Comparison of ENCODE assay signal across 1 cellular context in the genomic region with DNA sequence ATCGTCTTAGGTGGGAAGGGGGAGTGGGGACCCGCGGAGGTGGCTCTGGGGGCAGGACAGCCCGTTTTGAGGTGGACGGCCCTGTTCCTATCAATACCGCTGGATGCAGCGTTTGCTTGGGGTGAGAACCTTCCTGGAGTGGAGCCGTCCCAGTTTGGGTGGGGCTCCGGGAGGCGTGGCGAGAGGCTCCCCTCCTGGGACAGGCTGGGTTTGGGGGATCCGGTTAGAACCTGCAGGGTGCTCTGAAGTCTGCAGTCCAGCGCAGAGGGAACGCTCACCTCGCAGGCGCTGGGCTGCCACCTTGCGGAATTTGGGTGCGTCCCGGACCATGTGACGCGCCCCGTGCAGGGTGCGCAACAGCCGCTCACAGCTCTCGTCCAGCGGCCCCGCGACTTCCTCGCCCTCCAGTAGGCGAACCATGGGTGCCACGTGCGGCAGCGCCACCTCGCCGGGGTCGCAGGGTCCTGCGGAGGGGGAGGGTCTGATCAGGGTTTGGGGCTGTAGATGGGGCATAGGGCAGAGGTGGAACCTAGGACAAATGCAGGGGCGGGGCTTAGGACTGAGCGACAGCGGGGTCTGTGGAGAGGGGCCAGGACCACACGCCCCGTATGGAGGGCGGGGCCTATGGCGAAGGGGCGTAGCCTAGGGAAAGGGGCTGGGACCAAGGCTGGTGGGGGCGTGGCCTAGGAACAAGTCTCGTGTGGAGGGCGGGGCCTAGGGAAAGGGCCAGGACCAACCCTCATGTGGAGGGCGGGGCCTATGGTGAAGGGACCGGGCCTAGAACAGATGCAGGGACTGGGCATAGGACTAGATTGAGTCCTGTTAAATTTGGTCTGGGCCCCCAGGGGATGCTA.
TF ChIP-seq lines count a peak whose summit lies in the region.

No MANE protein-coding gene starts in this region.

TF ChIP-seq in K562, 482 proteins besides CTCF, POLR2A, EP300 and RAD21 (continued from another document and continues in another):
- TF ChIP-seq, protein P1, sequence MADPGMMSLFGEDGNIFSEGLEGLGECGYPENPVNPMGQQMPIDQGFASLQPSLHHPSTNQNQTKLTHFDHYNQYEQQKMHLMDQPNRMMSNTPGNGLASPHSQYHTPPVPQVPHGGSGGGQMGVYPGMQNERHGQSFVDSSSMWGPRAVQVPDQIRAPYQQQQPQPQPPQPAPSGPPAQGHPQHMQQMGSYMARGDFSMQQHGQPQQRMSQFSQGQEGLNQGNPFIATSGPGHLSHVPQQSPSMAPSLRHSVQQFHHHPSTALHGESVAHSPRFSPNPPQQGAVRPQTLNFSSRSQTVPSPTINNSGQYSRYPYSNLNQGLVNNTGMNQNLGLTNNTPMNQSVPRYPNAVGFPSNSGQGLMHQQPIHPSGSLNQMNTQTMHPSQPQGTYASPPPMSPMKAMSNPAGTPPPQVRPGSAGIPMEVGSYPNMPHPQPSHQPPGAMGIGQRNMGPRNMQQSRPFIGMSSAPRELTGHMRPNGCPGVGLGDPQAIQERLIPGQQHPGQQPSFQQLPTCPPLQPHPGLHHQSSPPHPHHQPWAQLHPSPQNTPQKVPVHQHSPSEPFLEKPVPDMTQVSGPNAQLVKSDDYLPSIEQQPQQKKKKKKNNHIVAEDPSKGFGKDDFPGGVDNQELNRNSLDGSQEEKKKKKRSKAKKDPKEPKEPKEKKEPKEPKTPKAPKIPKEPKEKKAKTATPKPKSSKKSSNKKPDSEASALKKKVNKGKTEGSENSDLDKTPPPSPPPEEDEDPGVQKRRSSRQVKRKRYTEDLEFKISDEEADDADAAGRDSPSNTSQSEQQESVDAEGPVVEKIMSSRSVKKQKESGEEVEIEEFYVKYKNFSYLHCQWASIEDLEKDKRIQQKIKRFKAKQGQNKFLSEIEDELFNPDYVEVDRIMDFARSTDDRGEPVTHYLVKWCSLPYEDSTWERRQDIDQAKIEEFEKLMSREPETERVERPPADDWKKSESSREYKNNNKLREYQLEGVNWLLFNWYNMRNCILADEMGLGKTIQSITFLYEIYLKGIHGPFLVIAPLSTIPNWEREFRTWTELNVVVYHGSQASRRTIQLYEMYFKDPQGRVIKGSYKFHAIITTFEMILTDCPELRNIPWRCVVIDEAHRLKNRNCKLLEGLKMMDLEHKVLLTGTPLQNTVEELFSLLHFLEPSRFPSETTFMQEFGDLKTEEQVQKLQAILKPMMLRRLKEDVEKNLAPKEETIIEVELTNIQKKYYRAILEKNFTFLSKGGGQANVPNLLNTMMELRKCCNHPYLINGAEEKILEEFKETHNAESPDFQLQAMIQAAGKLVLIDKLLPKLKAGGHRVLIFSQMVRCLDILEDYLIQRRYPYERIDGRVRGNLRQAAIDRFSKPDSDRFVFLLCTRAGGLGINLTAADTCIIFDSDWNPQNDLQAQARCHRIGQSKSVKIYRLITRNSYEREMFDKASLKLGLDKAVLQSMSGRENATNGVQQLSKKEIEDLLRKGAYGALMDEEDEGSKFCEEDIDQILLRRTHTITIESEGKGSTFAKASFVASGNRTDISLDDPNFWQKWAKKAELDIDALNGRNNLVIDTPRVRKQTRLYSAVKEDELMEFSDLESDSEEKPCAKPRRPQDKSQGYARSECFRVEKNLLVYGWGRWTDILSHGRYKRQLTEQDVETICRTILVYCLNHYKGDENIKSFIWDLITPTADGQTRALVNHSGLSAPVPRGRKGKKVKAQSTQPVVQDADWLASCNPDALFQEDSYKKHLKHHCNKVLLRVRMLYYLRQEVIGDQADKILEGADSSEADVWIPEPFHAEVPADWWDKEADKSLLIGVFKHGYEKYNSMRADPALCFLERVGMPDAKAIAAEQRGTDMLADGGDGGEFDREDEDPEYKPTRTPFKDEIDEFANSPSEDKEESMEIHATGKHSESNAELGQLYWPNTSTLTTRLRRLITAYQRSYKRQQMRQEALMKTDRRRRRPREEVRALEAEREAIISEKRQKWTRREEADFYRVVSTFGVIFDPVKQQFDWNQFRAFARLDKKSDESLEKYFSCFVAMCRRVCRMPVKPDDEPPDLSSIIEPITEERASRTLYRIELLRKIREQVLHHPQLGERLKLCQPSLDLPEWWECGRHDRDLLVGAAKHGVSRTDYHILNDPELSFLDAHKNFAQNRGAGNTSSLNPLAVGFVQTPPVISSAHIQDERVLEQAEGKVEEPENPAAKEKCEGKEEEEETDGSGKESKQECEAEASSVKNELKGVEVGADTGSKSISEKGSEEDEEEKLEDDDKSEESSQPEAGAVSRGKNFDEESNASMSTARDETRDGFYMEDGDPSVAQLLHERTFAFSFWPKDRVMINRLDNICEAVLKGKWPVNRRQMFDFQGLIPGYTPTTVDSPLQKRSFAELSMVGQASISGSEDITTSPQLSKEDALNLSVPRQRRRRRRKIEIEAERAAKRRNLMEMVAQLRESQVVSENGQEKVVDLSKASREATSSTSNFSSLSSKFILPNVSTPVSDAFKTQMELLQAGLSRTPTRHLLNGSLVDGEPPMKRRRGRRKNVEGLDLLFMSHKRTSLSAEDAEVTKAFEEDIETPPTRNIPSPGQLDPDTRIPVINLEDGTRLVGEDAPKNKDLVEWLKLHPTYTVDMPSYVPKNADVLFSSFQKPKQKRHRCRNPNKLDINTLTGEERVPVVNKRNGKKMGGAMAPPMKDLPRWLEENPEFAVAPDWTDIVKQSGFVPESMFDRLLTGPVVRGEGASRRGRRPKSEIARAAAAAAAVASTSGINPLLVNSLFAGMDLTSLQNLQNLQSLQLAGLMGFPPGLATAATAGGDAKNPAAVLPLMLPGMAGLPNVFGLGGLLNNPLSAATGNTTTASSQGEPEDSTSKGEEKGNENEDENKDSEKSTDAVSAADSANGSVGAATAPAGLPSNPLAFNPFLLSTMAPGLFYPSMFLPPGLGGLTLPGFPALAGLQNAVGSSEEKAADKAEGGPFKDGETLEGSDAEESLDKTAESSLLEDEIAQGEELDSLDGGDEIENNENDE (IDR thresholded peaks at IDR 0.05; ENCODE audit: low read depth, low read length), result no peak
- TF ChIP-seq, protein P2, sequence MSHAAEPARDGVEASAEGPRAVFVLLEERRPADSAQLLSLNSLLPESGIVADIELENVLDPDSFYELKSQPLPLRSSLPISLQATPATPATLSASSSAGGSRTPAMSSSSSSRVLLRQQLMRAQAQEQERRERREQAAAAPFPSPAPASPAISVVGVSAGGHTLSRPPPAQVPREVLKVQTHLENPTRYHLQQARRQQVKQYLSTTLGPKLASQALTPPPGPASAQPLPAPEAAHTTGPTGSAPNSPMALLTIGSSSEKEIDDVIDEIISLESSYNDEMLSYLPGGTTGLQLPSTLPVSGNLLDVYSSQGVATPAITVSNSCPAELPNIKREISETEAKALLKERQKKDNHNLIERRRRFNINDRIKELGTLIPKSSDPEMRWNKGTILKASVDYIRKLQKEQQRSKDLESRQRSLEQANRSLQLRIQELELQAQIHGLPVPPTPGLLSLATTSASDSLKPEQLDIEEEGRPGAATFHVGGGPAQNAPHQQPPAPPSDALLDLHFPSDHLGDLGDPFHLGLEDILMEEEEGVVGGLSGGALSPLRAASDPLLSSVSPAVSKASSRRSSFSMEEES (CRISPR knock-in tag; IDR thresholded peaks at IDR 0.05), result peak; percentile 75
- TF ChIP-seq KAT2B (IDR thresholded peaks at IDR 0.05; ENCODE audit: low read depth, low read length) (no peak), NEUROD1 (IDR thresholded peaks at IDR 0.05; ENCODE audit: borderline replicate concordance, low read depth, low read length, partially characterized antibody) (no peak), ELF2 (CRISPR knock-in tag; IDR thresholded peaks at IDR 0.05) (no peak), YY1 (IDR thresholded peaks at IDR 0.05; ENCODE audit: borderline replicate concordance in 1 of 3, control insufficient read depth in 1 of 3, extremely low read depth in 1 of 3, insufficient read depth in 3 of 3, insufficient read length in 1 of 3, insufficient replicate concordance in 2 of 3, low read depth in 1 of 3, low read length in 2 of 3) (peak in 2 of 3 experiments; percentile 17 to 50), RFX7 (CRISPR knock-in tag; IDR thresholded peaks at IDR 0.05) (no peak), ZBTB17 (CRISPR knock-in tag; IDR thresholded peaks at IDR 0.05) (0 out of 2 replicates have a peak, but pooled peaks have one; percentile 61), ASH1L (IDR thresholded peaks at IDR 0.05; ENCODE audit: borderline replicate concordance, low read depth, partially characterized antibody) (no peak), RCOR1 (IDR thresholded peaks at IDR 0.05; ENCODE audit: borderline replicate concordance in 1 of 2, low read depth in 2 of 2, low read length in 2 of 2) (no peak; a peak in 1 of 4 replicates), NRF1 (conservative IDR thresholded peaks at IDR 0.05 in 1 of 2, IDR thresholded peaks at IDR 0.05 in 1 of 2) (peak; percentile 89 to 91), MTF1 (CRISPR knock-in tag; IDR thresholded peaks at IDR 0.05; ENCODE audit: borderline replicate concordance) (no peak), ZNF175 (CRISPR knock-in tag; IDR thresholded peaks at IDR 0.05; ENCODE audit: low read depth) (0 out of 2 replicates have a peak, but pooled peaks have one; percentile 59)
- TF ChIP-seq, protein P3, sequence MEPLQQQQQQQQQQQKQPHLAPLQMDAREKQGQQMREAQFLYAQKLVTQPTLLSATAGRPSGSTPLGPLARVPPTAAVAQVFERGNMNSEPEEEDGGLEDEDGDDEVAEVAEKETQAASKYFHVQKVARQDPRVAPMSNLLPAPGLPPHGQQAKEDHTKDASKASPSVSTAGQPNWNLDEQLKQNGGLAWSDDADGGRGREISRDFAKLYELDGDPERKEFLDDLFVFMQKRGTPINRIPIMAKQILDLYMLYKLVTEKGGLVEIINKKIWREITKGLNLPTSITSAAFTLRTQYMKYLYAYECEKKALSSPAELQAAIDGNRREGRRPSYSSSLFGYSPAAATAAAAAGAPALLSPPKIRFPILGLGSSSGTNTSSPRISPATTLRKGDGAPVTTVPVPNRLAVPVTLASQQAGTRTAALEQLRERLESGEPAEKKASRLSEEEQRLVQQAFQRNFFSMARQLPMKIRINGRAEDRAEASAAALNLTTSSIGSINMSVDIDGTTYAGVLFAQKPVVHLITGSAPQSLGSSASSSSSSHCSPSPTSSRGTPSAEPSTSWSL (CRISPR knock-in tag; IDR thresholded peaks at IDR 0.05; ENCODE audit: borderline replicate concordance), result no peak
- TF ChIP-seq, protein P4, sequence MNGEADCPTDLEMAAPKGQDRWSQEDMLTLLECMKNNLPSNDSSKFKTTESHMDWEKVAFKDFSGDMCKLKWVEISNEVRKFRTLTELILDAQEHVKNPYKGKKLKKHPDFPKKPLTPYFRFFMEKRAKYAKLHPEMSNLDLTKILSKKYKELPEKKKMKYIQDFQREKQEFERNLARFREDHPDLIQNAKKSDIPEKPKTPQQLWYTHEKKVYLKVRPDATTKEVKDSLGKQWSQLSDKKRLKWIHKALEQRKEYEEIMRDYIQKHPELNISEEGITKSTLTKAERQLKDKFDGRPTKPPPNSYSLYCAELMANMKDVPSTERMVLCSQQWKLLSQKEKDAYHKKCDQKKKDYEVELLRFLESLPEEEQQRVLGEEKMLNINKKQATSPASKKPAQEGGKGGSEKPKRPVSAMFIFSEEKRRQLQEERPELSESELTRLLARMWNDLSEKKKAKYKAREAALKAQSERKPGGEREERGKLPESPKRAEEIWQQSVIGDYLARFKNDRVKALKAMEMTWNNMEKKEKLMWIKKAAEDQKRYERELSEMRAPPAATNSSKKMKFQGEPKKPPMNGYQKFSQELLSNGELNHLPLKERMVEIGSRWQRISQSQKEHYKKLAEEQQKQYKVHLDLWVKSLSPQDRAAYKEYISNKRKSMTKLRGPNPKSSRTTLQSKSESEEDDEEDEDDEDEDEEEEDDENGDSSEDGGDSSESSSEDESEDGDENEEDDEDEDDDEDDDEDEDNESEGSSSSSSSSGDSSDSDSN (IDR thresholded peaks at IDR 0.05; ENCODE audit: borderline replicate concordance in 1 of 2, low read depth in 2 of 2, low read length in 2 of 2), result peak; percentile 74 to 87; a peak in 3 of 4 replicates
- TF ChIP-seq, protein P5, sequence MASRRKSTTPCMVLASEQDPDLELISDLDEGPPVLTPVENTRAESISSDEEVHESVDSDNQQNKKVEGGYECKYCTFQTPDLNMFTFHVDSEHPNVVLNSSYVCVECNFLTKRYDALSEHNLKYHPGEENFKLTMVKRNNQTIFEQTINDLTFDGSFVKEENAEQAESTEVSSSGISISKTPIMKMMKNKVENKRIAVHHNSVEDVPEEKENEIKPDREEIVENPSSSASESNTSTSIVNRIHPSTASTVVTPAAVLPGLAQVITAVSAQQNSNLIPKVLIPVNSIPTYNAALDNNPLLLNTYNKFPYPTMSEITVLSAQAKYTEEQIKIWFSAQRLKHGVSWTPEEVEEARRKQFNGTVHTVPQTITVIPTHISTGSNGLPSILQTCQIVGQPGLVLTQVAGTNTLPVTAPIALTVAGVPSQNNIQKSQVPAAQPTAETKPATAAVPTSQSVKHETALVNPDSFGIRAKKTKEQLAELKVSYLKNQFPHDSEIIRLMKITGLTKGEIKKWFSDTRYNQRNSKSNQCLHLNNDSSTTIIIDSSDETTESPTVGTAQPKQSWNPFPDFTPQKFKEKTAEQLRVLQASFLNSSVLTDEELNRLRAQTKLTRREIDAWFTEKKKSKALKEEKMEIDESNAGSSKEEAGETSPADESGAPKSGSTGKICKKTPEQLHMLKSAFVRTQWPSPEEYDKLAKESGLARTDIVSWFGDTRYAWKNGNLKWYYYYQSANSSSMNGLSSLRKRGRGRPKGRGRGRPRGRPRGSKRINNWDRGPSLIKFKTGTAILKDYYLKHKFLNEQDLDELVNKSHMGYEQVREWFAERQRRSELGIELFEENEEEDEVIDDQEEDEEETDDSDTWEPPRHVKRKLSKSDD (conservative IDR thresholded peaks at IDR 0.05; ENCODE audit: low read length), result no peak
- TF ChIP-seq, protein P6, sequence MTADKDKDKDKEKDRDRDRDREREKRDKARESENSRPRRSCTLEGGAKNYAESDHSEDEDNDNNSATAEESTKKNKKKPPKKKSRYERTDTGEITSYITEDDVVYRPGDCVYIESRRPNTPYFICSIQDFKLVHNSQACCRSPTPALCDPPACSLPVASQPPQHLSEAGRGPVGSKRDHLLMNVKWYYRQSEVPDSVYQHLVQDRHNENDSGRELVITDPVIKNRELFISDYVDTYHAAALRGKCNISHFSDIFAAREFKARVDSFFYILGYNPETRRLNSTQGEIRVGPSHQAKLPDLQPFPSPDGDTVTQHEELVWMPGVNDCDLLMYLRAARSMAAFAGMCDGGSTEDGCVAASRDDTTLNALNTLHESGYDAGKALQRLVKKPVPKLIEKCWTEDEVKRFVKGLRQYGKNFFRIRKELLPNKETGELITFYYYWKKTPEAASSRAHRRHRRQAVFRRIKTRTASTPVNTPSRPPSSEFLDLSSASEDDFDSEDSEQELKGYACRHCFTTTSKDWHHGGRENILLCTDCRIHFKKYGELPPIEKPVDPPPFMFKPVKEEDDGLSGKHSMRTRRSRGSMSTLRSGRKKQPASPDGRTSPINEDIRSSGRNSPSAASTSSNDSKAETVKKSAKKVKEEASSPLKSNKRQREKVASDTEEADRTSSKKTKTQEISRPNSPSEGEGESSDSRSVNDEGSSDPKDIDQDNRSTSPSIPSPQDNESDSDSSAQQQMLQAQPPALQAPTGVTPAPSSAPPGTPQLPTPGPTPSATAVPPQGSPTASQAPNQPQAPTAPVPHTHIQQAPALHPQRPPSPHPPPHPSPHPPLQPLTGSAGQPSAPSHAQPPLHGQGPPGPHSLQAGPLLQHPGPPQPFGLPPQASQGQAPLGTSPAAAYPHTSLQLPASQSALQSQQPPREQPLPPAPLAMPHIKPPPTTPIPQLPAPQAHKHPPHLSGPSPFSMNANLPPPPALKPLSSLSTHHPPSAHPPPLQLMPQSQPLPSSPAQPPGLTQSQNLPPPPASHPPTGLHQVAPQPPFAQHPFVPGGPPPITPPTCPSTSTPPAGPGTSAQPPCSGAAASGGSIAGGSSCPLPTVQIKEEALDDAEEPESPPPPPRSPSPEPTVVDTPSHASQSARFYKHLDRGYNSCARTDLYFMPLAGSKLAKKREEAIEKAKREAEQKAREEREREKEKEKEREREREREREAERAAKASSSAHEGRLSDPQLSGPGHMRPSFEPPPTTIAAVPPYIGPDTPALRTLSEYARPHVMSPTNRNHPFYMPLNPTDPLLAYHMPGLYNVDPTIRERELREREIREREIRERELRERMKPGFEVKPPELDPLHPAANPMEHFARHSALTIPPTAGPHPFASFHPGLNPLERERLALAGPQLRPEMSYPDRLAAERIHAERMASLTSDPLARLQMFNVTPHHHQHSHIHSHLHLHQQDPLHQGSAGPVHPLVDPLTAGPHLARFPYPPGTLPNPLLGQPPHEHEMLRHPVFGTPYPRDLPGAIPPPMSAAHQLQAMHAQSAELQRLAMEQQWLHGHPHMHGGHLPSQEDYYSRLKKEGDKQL (CRISPR knock-in tag; IDR thresholded peaks at IDR 0.05; ENCODE audit: borderline replicate concordance), result no peak
